In genomic region chr11:60747359-60747873, GRCh38 we compare ENCODE assay signal across 34 cellular contexts. TPM values are rescaled to one million over a fixed set of nuclear protein-coding genes. Genes with fewer than 3 reads are reported as not detected.
"Had no signal": no experiment of that assay in that cellular context is flagged by ENCODE, and none has a peak within 500 bp of the region (broad histone marks: within the 10 kb centered on the region; RNA-seq: fewer than 3 reads in every experiment).

No MANE protein-coding gene starts in this region.

- H3K27ac Mint-ChIP-seq: activated naive CD8-positive, alpha-beta T cell; activated T-cell treated with anti-CD3 and anti-CD28 coated beads, Interleukin-2, amount 50 U/mL, for 72 hours; nephron had no signal

- H3K4me2 ChIP-seq: hepatocyte had no signal

- H3K4me1 ChIP-seq: adrenal gland, gastroesophageal sphincter, left ventricle myocardium inferior, psoas muscle, right atrium auricular region, spleen, suprapubic skin, tibial artery had no signal

- H3K79me2 ChIP-seq: hepatocyte, parathyroid adenoma had no signal

- H3K9ac ChIP-seq: parathyroid adenoma had no signal

- DNase-seq: activated CD4-positive, alpha-beta T cell treated with anti-CD3 and anti-CD28 coated beads for 4 hours; activated CD4-positive, alpha-beta T cell treated with anti-CD3 and anti-CD28 coated beads, Interleukin-2, amount 50 U/mL, for 4 hours; activated naive CD4-positive, alpha-beta T cell treated with Interleukin-2 at 50 U/mL for 16 hours; activated T-cell treated with anti-CD3 and anti-CD28 coated beads for 4 hours; activated T-cell treated with anti-CD3 and anti-CD28 coated beads, Interleukin-2, amount 50 U/mL, for 72 hours; adrenal gland; body of pancreas; dorsolateral prefrontal cortex; effector memory CD4-positive, alpha-beta T cell; islet precursor cell; left ventricle myocardium inferior; occipital lobe; psoas muscle; spleen; stimulated activated naive CD4-positive, alpha-beta T cell had no signal

- ATAC-seq: activated T-cell treated with anti-CD3 and anti-CD28 coated beads, Interleukin-2, amount 50 U/mL, for 72 hours; body of pancreas; gastroesophageal sphincter; psoas muscle had no signal

- H3K9me3 ChIP-seq: adrenal gland, body of pancreas, psoas muscle, suprapubic skin had no signal

- H3K4me3 Mint-ChIP-seq: activated naive CD8-positive, alpha-beta T cell; activated T-cell treated with anti-CD3 and anti-CD28 coated beads, Interleukin-2, amount 50 U/mL, for 72 hours; nephron had no signal

- H3K27me3 ChIP-seq: adrenal gland, body of pancreas, cardiac muscle cell, hepatocyte, right atrium auricular region had no signal

- H3K27ac ChIP-seq: adrenal gland, body of pancreas, cardiac muscle cell, coronary artery, dorsolateral prefrontal cortex, gastroesophageal sphincter, hepatocyte, left ventricle myocardium inferior, parathyroid adenoma, psoas muscle, right atrium auricular region, spleen, suprapubic skin, tibial artery had no signal

- H3K36me3 Mint-ChIP-seq: activated naive CD8-positive, alpha-beta T cell had no signal

- H2AFZ ChIP-seq: hepatocyte had no signal

- H3K36me3 ChIP-seq: adrenal gland, cardiac muscle cell, gastroesophageal sphincter, left ventricle myocardium inferior, right atrium auricular region, spleen, suprapubic skin, tibial artery had no signal

- H3K4me3 ChIP-seq: adrenal gland, body of pancreas, cardiac muscle cell, coronary artery, dorsolateral prefrontal cortex, gastroesophageal sphincter, hepatocyte, left ventricle myocardium inferior, lung, psoas muscle, right atrium auricular region, spleen, suprapubic skin, tibial artery had no signal

RNA-seq across cellular contexts. Expression of gene MS4A15, which starts 9.3 kb away (rescaled TPM):
- total RNA-seq: activated T-cell treated with anti-CD3 and anti-CD28 coated beads, Interleukin-2, amount 50 U/mL, for 72 hours; aorta; body of pancreas; cardiac muscle cell; cerebellum; fibroblast of lung; fibroblast of villous mesenchyme; gastroesophageal sphincter; left ventricle myocardium inferior; mesenteric fat pad; mucosa of gallbladder; occipital lobe; psoas muscle; right atrium auricular region; spleen; suprapubic skin; T-helper 1 cell treated with Interleukin-12 subunit alpha and Interleukin-12 subunit beta and Interleukin-4 antibody, amounts not matched to agents 30 ng/mL and 1 ng/mL, for 36 hours; ureter had no signal
- polyA plus RNA-seq: cardiac muscle cell, fibroblast of lung, psoas muscle, spleen had no signal

RNA-seq across cellular contexts. Expression of gene MS4A18, which starts 22.9 kb away (rescaled TPM):
- total RNA-seq: activated T-cell treated with anti-CD3 and anti-CD28 coated beads, Interleukin-2, amount 50 U/mL, for 72 hours; adrenal gland; aorta; body of pancreas; cardiac muscle cell; cerebellum; dorsolateral prefrontal cortex; fibroblast of lung; fibroblast of villous mesenchyme; gastroesophageal sphincter; hepatocyte; left ventricle myocardium inferior; lung; mesenteric fat pad; mucosa of gallbladder; occipital lobe; psoas muscle; right atrium auricular region; spleen; suprapubic skin; T-helper 1 cell treated with Interleukin-12 subunit alpha and Interleukin-12 subunit beta and Interleukin-4 antibody, amounts not matched to agents 30 ng/mL and 1 ng/mL, for 36 hours; ureter had no signal
- polyA plus RNA-seq: adrenal gland, aorta, cardiac muscle cell, fibroblast of lung, hepatocyte, psoas muscle, spleen had no signal

RNA-seq across cellular contexts. Expression of gene MS4A10, which starts 37.7 kb away (rescaled TPM):
- total RNA-seq: activated T-cell treated with anti-CD3 and anti-CD28 coated beads, Interleukin-2, amount 50 U/mL, for 72 hours; adrenal gland; aorta; body of pancreas; cardiac muscle cell; cerebellum; fibroblast of lung; fibroblast of villous mesenchyme; gastroesophageal sphincter; left ventricle myocardium inferior; lung; mesenteric fat pad; mucosa of gallbladder; occipital lobe; psoas muscle; right atrium auricular region; spleen; suprapubic skin; T-helper 1 cell treated with Interleukin-12 subunit alpha and Interleukin-12 subunit beta and Interleukin-4 antibody, amounts not matched to agents 30 ng/mL and 1 ng/mL, for 36 hours; ureter had no signal
- polyA plus RNA-seq: adrenal gland, cardiac muscle cell, fibroblast of lung, lung, spleen had no signal

RNA-seq across cellular contexts. Expression of gene MS4A8, which starts 48.0 kb away (rescaled TPM):
- total RNA-seq: activated T-cell treated with anti-CD3 and anti-CD28 coated beads, Interleukin-2, amount 50 U/mL, for 72 hours; aorta; cardiac muscle cell; fibroblast of lung; fibroblast of villous mesenchyme; gastroesophageal sphincter; left ventricle myocardium inferior; occipital lobe; right atrium auricular region; spleen; suprapubic skin; T-helper 1 cell treated with Interleukin-12 subunit alpha and Interleukin-12 subunit beta and Interleukin-4 antibody, amounts not matched to agents 30 ng/mL and 1 ng/mL, for 36 hours; ureter had no signal
- polyA plus RNA-seq: cardiac muscle cell, fibroblast of lung had no signal
